1 cellular context compared by ENCODE assay signal in genomic region chr22:49513358-49513851, GRCh38.
TF ChIP-seq lines count a peak whose summit lies in the region.

No MANE protein-coding gene starts in this region.

TF ChIP-seq in H1, 55 proteins besides CTCF, POLR2A, EP300 and RAD21:
- TF ChIP-seq SP1 (IDR thresholded peaks at IDR 0.05; ENCODE audit: low read depth, low read length) (0 out of 2 replicates have a peak, but pooled peaks have one; percentile 22), E2F6 (IDR thresholded peaks at IDR 0.05) (no peak), KDM1A (IDR thresholded peaks at IDR 0.05; ENCODE audit: borderline replicate concordance, low read length) (no peak), YY1 (IDR thresholded peaks at IDR 0.05; ENCODE audit: low read depth, low read length) (peak; percentile 41; the same call in 1 of the 2 replicates), CREB1 (IDR thresholded peaks at IDR 0.05) (no peak), CEBPB (IDR thresholded peaks at IDR 0.05; ENCODE audit: low read depth, low read length) (no peak), CBX8 (IDR thresholded peaks at IDR 0.05; ENCODE audit: borderline replicate concordance, low read depth, low read length) (no peak), NANOG (IDR thresholded peaks at IDR 0.05; ENCODE audit: insufficient read depth, low read depth, low read length, poor library complexity, severe bottlenecking) (no peak), CTBP2 (IDR thresholded peaks at IDR 0.05; ENCODE audit: borderline replicate concordance, insufficient read depth, insufficient read length, low read length) (no peak), POLR2AphosphoS5 (IDR thresholded peaks at IDR 0.05; ENCODE audit: low read depth, low read length) (no peak), ASH2L (IDR thresholded peaks at IDR 0.05; ENCODE audit: low read length) (peak; percentile 52), CHD7 (IDR thresholded peaks at IDR 0.05; ENCODE audit: insufficient replicate concordance, low read length) (peak; percentile 53), GABPA (IDR thresholded peaks at IDR 0.05; ENCODE audit: borderline replicate concordance, insufficient read depth, low read length) (no peak), EGR1 (IDR thresholded peaks at IDR 0.05; ENCODE audit: borderline replicate concordance, low read depth, low read length) (no peak), MAFK (IDR thresholded peaks at IDR 0.05; ENCODE audit: low read depth, low read length) (no peak), SIN3A (conservative IDR thresholded peaks at IDR 0.05 in 1 of 2, IDR thresholded peaks at IDR 0.05 in 1 of 2; ENCODE audit: low read depth in 1 of 2, low read length in 2 of 2) (no peak), SAP30 (IDR thresholded peaks at IDR 0.05; ENCODE audit: insufficient read depth, insufficient replicate concordance, low read length) (no peak), RBBP5 (IDR thresholded peaks at IDR 0.05; ENCODE audit: borderline replicate concordance, low read depth, low read length) (no peak), BCL11A (IDR thresholded peaks at IDR 0.05; ENCODE audit: low read depth in 2 of 2, low read length in 2 of 2) (no peak), NRF1 (IDR thresholded peaks at IDR 0.05; ENCODE audit: low read depth, low read length) (no peak), SRF (IDR thresholded peaks at IDR 0.05; ENCODE audit: low read depth, low read length) (no peak), CHD1 (IDR thresholded peaks at IDR 0.05; ENCODE audit: low read depth, low read length) (no peak), HDAC2 (IDR thresholded peaks at IDR 0.05; ENCODE audit: borderline replicate concordance in 1 of 2, low read depth in 2 of 2, low read length in 2 of 2) (no peak)
